11 cellular contexts compared by ENCODE assay signal in the genomic region with DNA sequence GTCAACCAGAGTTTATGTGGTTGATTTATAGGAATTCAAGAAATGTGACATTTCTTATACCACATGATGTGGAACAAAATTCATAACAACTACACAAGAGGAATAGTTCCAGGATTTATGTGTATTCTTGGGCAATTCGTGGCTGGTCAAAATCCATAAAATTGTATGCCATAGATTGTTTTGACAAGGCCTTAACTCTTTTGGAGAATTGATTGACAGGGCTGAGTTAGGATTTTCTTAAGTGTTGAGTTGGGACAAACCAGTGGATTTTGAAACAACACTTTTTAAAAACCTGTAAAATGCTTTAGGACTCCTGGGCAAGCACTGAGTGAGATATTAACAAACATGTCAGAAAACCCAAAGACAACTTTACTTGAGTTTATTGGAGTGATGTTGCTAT.
"Had no signal": no experiment of that assay in that cellular context is flagged by ENCODE, and none has a peak within 500 bp of the region (broad histone marks: within the 10 kb centered on the region; RNA-seq: fewer than 3 reads in every experiment).

No MANE protein-coding gene starts in this region.

- H3K4me3 Mint-ChIP-seq: GM23338, H9, HFFc6 had no signal

- H3K4me3 ChIP-seq: GM23248, GM23338, HAP-1 had no signal

- H3K9me3 ChIP-seq: HAP-1 had no signal

- DNase-seq: GM23248, GOT3, H7, H9, HCEC 1CT, HFFc6 had no signal

- H3K4me2 ChIP-seq: GM23338 had no signal

- H3K36me3 ChIP-seq: HAP-1 had no signal

- H3K9ac ChIP-seq: GM23248 had no signal

- H3K9me3 Mint-ChIP-seq: HFFc6 had no signal

- FAIRE-seq: H1, H54 had no signal

- H3K27ac ChIP-seq: GM23248 had no signal

- H3K27ac Mint-ChIP-seq: GM23338, H9, HFFc6 had no signal

- ATAC-seq: GM23338, HCT116 had no signal

- H2AFZ ChIP-seq: GM23248, GM23338 had no signal
